Comparison of ENCODE assay signal across 9 cellular contexts in genomic region chr3:172106989-172107388, GRCh38.
A peak's percentile ranks its signal among the peaks of the same experiment; 100 is the strongest.
DNase-seq lines count a peak whose midpoint lies in the region; ATAC-seq and TF ChIP-seq lines count a peak whose summit lies in the region.
"Had no signal": no experiment of that assay in that cellular context is flagged by ENCODE, and none has a peak within 500 bp of the region (broad histone marks: within the 10 kb centered on the region; RNA-seq: fewer than 3 reads in every experiment).

No MANE protein-coding gene starts in this region.

- H3K27ac ChIP-seq in BLaER1 (no peak overlapping the region), RWPE1 (no peak overlapping the region)

- no peaks in the 10 kb centered on the region for H3K9me3 ChIP-seq in BLaER1
- H3K9me3 ChIP-seq: tibial nerve had no signal

- peak overlapping the region; percentile 64 for H3K4me2 ChIP-seq in BLaER1

- H3K36me3 ChIP-seq in BLaER1 = no peaks in the 10 kb centered on the region
- H3K36me3 ChIP-seq: tibial nerve had no signal

- DNase-seq in HUDEP-2 (lab: John Stamatoyannopoulos, UW; ENCODE audit: unreplicated experiment in 76 of 76) = peak in 68 of 76 experiments; percentile 10 to 84 (median 54)
- peak; percentile 65 for DNase-seq in activated CD4-positive, alpha-beta T cell treated with anti-CD3 and anti-CD28 coated beads for 48 hours
- peak; percentile 27 for DNase-seq in fibroblast of peridontal ligament (ENCODE audit: extremely low read depth)
- DNase-seq in stimulated activated CD4-positive, alpha-beta T cell treated with anti-CD3 and anti-CD28 coated beads, Interleukin-1b, Interleukin-23, amount 100 ng/mL, for 1 hour (ENCODE audit: low read depth in 2 of 2) = peak; percentile 9 to 22
- DNase-seq in NCI-H2196 (lab: John Stamatoyannopoulos, UW; ENCODE audit: unreplicated experiment) = no peak
- DNase-seq in RWPE1 (ENCODE audit: low spot score) = no peak

- CTCF ChIA-PET in RWPE1 (lab: Yijun Ruan, JAX) = interaction anchor here (0.6 kb wide), 1 partner anchor 75 kb away, joined by 3 read pairs; no protein-coding TSS in a partner anchor

- no peak for TF ChIP-seq CTCF in RWPE1 (conservative IDR thresholded peaks at IDR 0.05; ENCODE audit: low read depth)

- peaks cover 57% of the 10 kb centered on the region for H3K4me1 ChIP-seq in BLaER1

- H3K4me3 ChIP-seq in BLaER1 = no peak overlapping the region
- H3K4me3 ChIP-seq: tibial nerve had no signal

- H3K27me3 ChIP-seq in BLaER1 = no peaks in the 10 kb centered on the region
- H3K27me3 ChIP-seq: tibial nerve had no signal

- ATAC-seq in GM21423 (IDR thresholded peaks at IDR 0.05; ENCODE audit: unreplicated experiment) = peak; percentile 49

- peaks cover 92% of the 10 kb centered on the region for H4K20me1 ChIP-seq in BLaER1

- no peak overlapping the region for H3K9ac ChIP-seq in BLaER1

- POLR2A ChIA-PET in RWPE1 (lab: Yijun Ruan, JAX; ENCODE audit: low non-redundant PET) = no interaction called here

Comparison
In these comparisons a context has a peak if more than half of its experiments do, and no peak if none do; other contexts are left out.
1. DNase-seq: peak in HUDEP-2 (68 of 76), activated CD4-positive, alpha-beta T cell treated with anti-CD3 and anti-CD28 coated beads for 48 hours (single experiment), fibroblast of peridontal ligament (single experiment) and stimulated activated CD4-positive, alpha-beta T cell treated with anti-CD3 and anti-CD28 coated beads, Interleukin-1b, Interleukin-23, amount 100 ng/mL, for 1 hour (2 of 2); none in NCI-H2196 (single experiment) and RWPE1 (single experiment).